In genomic region chr11:5992604-5993251, GRCh38 we compare ENCODE assay signal across 9 cellular contexts. TPM values are rescaled to one million over a fixed set of nuclear protein-coding genes. Genes with fewer than 3 reads are reported as not detected.
DNase-seq lines count a peak whose midpoint lies in the region; ATAC-seq and TF ChIP-seq lines count a peak whose summit lies in the region.
"Had no signal": no experiment of that assay in that cellular context is flagged by ENCODE, and none has a peak within 500 bp of the region (broad histone marks: within the 10 kb centered on the region; RNA-seq: fewer than 3 reads in every experiment).

No MANE protein-coding gene starts in this region.

- no peaks in the 10 kb centered on the region for H4K20me1 ChIP-seq in MM.1S (ENCODE audit: insufficient read depth, low read length)

- no peak overlapping the region for H3K4me2 ChIP-seq in MM.1S (ENCODE audit: low read depth, low read length)

- H3K9me3 ChIP-seq in heart left ventricle (no peaks in the 10 kb centered on the region), right atrium auricular region (no peaks in the 10 kb centered on the region), MM.1S (replicated peaks; ENCODE audit: insufficient read depth, low read length) (no peaks in the 10 kb centered on the region), gastrocnemius medialis (no peaks in the 10 kb centered on the region)

- peaks cover 2% of the 10 kb centered on the region for H3K27me3 Mint-ChIP-seq in endothelial cell (ENCODE audit: unreplicated experiment)

- 55 to 60% (median 58%) methylated on average over 3 of the region's 3 CpGs for WGBS in heart left ventricle, 4 donors

- no peaks in the 10 kb centered on the region for H3K36me3 ChIP-seq in heart left ventricle
- no peaks in the 10 kb centered on the region for H3K36me3 ChIP-seq in right atrium auricular region
- no peaks in the 10 kb centered on the region for H3K36me3 ChIP-seq in MM.1S (replicated peaks; ENCODE audit: insufficient read depth, low read length)
- no peaks in the 10 kb centered on the region for H3K36me3 ChIP-seq in gastrocnemius medialis

- DNase-seq in heart left ventricle, result no peak
- no peak for DNase-seq in right atrium auricular region (ENCODE audit: low spot score)
- peak; percentile 22 for DNase-seq in MM.1S
- no peak for DNase-seq in endothelial cell (ENCODE audit: low spot score)
- no peak for DNase-seq in sciatic nerve (ENCODE audit: low spot score)
- DNase-seq in gastrocnemius medialis, result no peak

- no peak overlapping the region for H3K9ac ChIP-seq in MM.1S (ENCODE audit: low read length)

- intact Hi-C loops in heart left ventricle (cut with DNase I) (no loop called here), sciatic nerve (cut with DNase I) (no loop called here), gastrocnemius medialis (cut with DNase I; ENCODE audit: low total_unique reads) (loop anchor here (2.0 kb wide), 1 partner anchor 360 kb away; no protein-coding TSS in a partner anchor)

- no peaks in the 10 kb centered on the region for H3K27me3 ChIP-seq in heart left ventricle
- H3K27me3 ChIP-seq in right atrium auricular region, result no peaks in the 10 kb centered on the region
- no peaks in the 10 kb centered on the region for H3K27me3 ChIP-seq in MM.1S (replicated peaks; ENCODE audit: insufficient read depth, low read length)
- H3K27me3 ChIP-seq in gastrocnemius medialis, result no peaks in the 10 kb centered on the region

- H2AFZ ChIP-seq in MM.1S (ENCODE audit: low read length), result no peak overlapping the region

- H3K4me3 Mint-ChIP-seq in endothelial cell (ENCODE audit: unreplicated experiment), result no peak overlapping the region

- H3K79me2 ChIP-seq in MM.1S (ENCODE audit: low read length), result no peaks in the 10 kb centered on the region

- H3K4me3 ChIP-seq in heart left ventricle (no peak overlapping the region), right atrium auricular region (no peak overlapping the region), MM.1S (ENCODE audit: low read length) (no peak overlapping the region), gastrocnemius medialis (no peak overlapping the region)

- in situ Hi-C loops in gastrocnemius medialis (cut with MboI; ENCODE audit: low sequenced_read_pairs in 4 of 4), result no loop called here

- no peaks in the 10 kb centered on the region for H3K9me3 Mint-ChIP-seq in endothelial cell (ENCODE audit: unreplicated experiment)

- no peaks in the 10 kb centered on the region for H3K9me2 ChIP-seq in MM.1S (replicated peaks; ENCODE audit: insufficient read depth, low read length)

- H3K4me1 ChIP-seq in heart left ventricle (no peaks in the 10 kb centered on the region), right atrium auricular region (no peaks in the 10 kb centered on the region), MM.1S (ENCODE audit: low read length) (no peaks in the 10 kb centered on the region), gastrocnemius medialis (no peaks in the 10 kb centered on the region)

- H3K27ac ChIP-seq in heart left ventricle (no peak overlapping the region), right atrium auricular region (no peak overlapping the region), MM.1S (ENCODE audit: low read length) (no peak overlapping the region), gastrocnemius medialis (no peak overlapping the region)

- TF ChIP-seq POLR2A in heart left ventricle (IDR thresholded peaks at IDR 0.05), result no peak
- TF ChIP-seq POLR2A in gastrocnemius medialis (IDR thresholded peaks at IDR 0.05), result no peak
- TF ChIP-seq POLR2A in GM18505 (IDR thresholded peaks at IDR 0.05; ENCODE audit: borderline replicate concordance, extremely low read depth, insufficient read depth, insufficient read length), result no peak

- peak in 11 of 12 donors; percentile 18 to 56 (median 44) for TF ChIP-seq CTCF in heart left ventricle (IDR thresholded peaks at IDR 0.05)
- TF ChIP-seq CTCF in right atrium auricular region (IDR thresholded peaks at IDR 0.05), result peak in 1 of 2 donors; percentile 51
- TF ChIP-seq CTCF in MM.1S (IDR thresholded peaks at IDR 0.05; ENCODE audit: low read length), result peak; percentile 57
- TF ChIP-seq CTCF in endothelial cell (IDR thresholded peaks at IDR 0.05; ENCODE audit: unreplicated experiment), result peak; percentile 76
- peak in 2 of 5 experiments; percentile 19 to 41 for TF ChIP-seq CTCF in gastrocnemius medialis (IDR thresholded peaks at IDR 0.05 in 4 of 5, conservative IDR thresholded peaks at IDR 0.05 in 1 of 5)

- H3K4me1 Mint-ChIP-seq in endothelial cell (ENCODE audit: unreplicated experiment), result no peaks in the 10 kb centered on the region

- H3K36me3 Mint-ChIP-seq in endothelial cell (ENCODE audit: low read depth, unreplicated experiment), result no peaks in the 10 kb centered on the region

- H3F3A ChIP-seq in MM.1S (ENCODE audit: insufficient read depth, low read length), result no peaks in the 10 kb centered on the region

- no peak for ATAC-seq in heart left ventricle
- ATAC-seq in sciatic nerve, result peak; percentile 22
- ATAC-seq in gastrocnemius medialis, result no peak
- ATAC-seq in GM18505 (IDR thresholded peaks at IDR 0.05; ENCODE audit: unreplicated experiment), result no peak
- ATAC-seq in GM19463 (IDR thresholded peaks at IDR 0.05; ENCODE audit: unreplicated experiment), result no peak

- no peak overlapping the region for H3K27ac Mint-ChIP-seq in endothelial cell (ENCODE audit: unreplicated experiment)

RNA-seq across cellular contexts. Expression of gene OR52L1, which starts 5.9 kb away (rescaled TPM):
- total RNA-seq in heart left ventricle (not detected), right atrium auricular region (not detected), endothelial cell (ENCODE audit: unreplicated experiment) (not detected), sciatic nerve (not detected), gastrocnemius medialis (not detected)
- not detected for polyA plus RNA-seq in heart left ventricle
- total RNA-seq: astrocyte had no signal

RNA-seq across cellular contexts. Expression of gene OR56A4, which starts 14.0 kb away (rescaled TPM):
- total RNA-seq in heart left ventricle (under 1 TPM in 1 of 9 donors, not detected in 8; 0.40 TPM), right atrium auricular region (not detected), endothelial cell (ENCODE audit: unreplicated experiment) (0.13 TPM), sciatic nerve (0.09 TPM), gastrocnemius medialis (not detected)
- polyA plus RNA-seq in heart left ventricle, result not detected
- total RNA-seq: astrocyte had no signal

RNA-seq across cellular contexts. Expression of gene OR56A5, which starts 24.4 kb away (rescaled TPM):
- total RNA-seq in heart left ventricle, result not detected
- not detected for polyA plus RNA-seq in heart left ventricle
- total RNA-seq in right atrium auricular region, result not detected
- total RNA-seq in endothelial cell (ENCODE audit: unreplicated experiment), result not detected
- not detected for total RNA-seq in sciatic nerve
- total RNA-seq in gastrocnemius medialis, result not detected
- total RNA-seq: astrocyte had no signal

RNA-seq across cellular contexts. Expression of gene OR56A1, which starts 37.8 kb away (rescaled TPM):
- total RNA-seq in heart left ventricle (under 1 TPM in 2 of 9 donors, not detected in 7; 0.03 to 0.06 TPM), right atrium auricular region (not detected), endothelial cell (ENCODE audit: unreplicated experiment) (0.03 TPM), sciatic nerve (0.13 TPM), gastrocnemius medialis (not detected)
- polyA plus RNA-seq in heart left ventricle, result not detected
- total RNA-seq: astrocyte had no signal

RNA-seq across cellular contexts. Expression of gene OR56A3, which starts 50.7 kb away (rescaled TPM):
- not detected for total RNA-seq in heart left ventricle
- not detected for polyA plus RNA-seq in heart left ventricle
- total RNA-seq in right atrium auricular region, result not detected
- total RNA-seq in endothelial cell (ENCODE audit: unreplicated experiment), result not detected
- total RNA-seq in sciatic nerve, result not detected
- not detected for total RNA-seq in gastrocnemius medialis
- total RNA-seq: astrocyte had no signal
